Comparison of ENCODE assay signal across 9 cellular contexts in the genomic region with DNA sequence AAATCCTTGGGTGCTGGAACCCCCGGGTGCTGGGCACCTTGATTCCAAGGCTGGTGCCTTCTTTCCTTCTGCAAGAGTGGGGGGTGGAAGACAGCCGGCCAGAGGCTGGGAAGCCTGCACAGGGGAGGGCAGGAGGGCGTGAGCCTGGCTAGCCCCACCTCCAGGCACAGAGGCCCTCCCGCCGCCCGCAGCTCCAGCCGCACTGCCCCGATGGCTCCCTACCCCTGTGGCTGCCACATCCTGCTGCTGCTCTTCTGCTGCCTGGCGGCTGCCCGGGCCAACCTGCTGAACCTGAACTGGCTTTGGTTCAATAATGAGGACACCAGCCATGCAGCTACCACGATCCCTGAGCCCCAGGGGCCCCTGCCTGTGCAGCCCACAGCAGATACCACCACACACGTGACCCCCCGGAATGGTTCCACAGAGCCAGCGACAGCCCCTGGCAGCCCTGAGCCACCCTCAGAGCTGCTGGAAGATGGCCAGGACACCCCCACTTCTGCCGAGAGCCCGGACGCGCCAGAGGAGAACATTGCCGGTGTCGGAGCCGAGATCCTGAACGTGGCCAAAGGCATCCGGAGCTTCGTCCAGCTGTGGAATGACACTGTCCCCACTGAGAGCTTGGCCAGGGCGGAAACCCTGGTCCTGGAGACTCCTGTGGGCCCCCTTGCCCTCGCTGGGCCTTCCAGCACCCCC. TPM values are rescaled to one million over a fixed set of nuclear protein-coding genes. Genes with fewer than 3 reads are reported as not detected.
DNase-seq lines count a peak whose midpoint lies in the region; ATAC-seq and TF ChIP-seq lines count a peak whose summit lies in the region.
"Had no signal": no experiment of that assay in that cellular context is flagged by ENCODE, and none has a peak within 500 bp of the region (broad histone marks: within the 10 kb centered on the region; RNA-seq: fewer than 3 reads in every experiment).

No MANE protein-coding gene starts in this region.

- intact Hi-C loops in breast epithelium (cut with DNase I; ENCODE audit: low total_unique reads) = no loop called here
- intact Hi-C loops in activated CD4-positive, alpha-beta T cell treated with anti-CD3 and anti-CD28 coated beads, Interleukin-2, amount 10 ng/mL, durations not matched to agents 24 days and 14 days (cut with micrococcal nuclease) = no loop called here

- no peaks in the 10 kb centered on the region for H3K27me3 Mint-ChIP-seq in activated CD8-positive, alpha-beta memory T cell treated with anti-CD3 and anti-CD28 coated beads, Interleukin-2, amount 10 ng/mL, durations not matched to agents 7 days and 5 days
- no peaks in the 10 kb centered on the region for H3K27me3 Mint-ChIP-seq in activated CD4-positive, alpha-beta T cell treated with anti-CD3 and anti-CD28 coated beads, Interleukin-2, amount 10 ng/mL, durations not matched to agents 24 days and 14 days
- peaks cover 2% of the 10 kb centered on the region for H3K27me3 Mint-ChIP-seq in endothelial cell (ENCODE audit: unreplicated experiment)
- H3K27me3 Mint-ChIP-seq: CD4-positive, alpha-beta memory T cell had no signal

- no peak overlapping the region for H3K27ac Mint-ChIP-seq in activated CD8-positive, alpha-beta memory T cell treated with anti-CD3 and anti-CD28 coated beads, Interleukin-2, amount 10 ng/mL, durations not matched to agents 7 days and 5 days
- no peak overlapping the region for H3K27ac Mint-ChIP-seq in activated CD4-positive, alpha-beta T cell treated with anti-CD3 and anti-CD28 coated beads, Interleukin-2, amount 10 ng/mL, durations not matched to agents 24 days and 14 days
- no peak overlapping the region for H3K27ac Mint-ChIP-seq in endothelial cell (ENCODE audit: unreplicated experiment)
- H3K27ac Mint-ChIP-seq: CD4-positive, alpha-beta memory T cell had no signal

- no peak for TF ChIP-seq CTCF in breast epithelium (IDR thresholded peaks at IDR 0.05)
- TF ChIP-seq CTCF in liver (IDR thresholded peaks at IDR 0.05; ENCODE audit: low read depth, low read length, missing input control) = no peak
- no peak for TF ChIP-seq CTCF in endothelial cell (IDR thresholded peaks at IDR 0.05; ENCODE audit: unreplicated experiment)

- peaks cover 10% of the 10 kb centered on the region for H3K9me3 Mint-ChIP-seq in activated CD8-positive, alpha-beta memory T cell treated with anti-CD3 and anti-CD28 coated beads, Interleukin-2, amount 10 ng/mL, durations not matched to agents 7 days and 5 days (ENCODE audit: low read depth)
- H3K9me3 Mint-ChIP-seq in activated CD4-positive, alpha-beta T cell treated with anti-CD3 and anti-CD28 coated beads, Interleukin-2, amount 10 ng/mL, durations not matched to agents 24 days and 14 days = peaks cover 10% of the 10 kb centered on the region
- no peaks in the 10 kb centered on the region for H3K9me3 Mint-ChIP-seq in endothelial cell (ENCODE audit: unreplicated experiment)

- H3K4me1 ChIP-seq in breast epithelium (peaks cover 6 to 19% of the 10 kb centered on the region in 2 donors), liver (ENCODE audit: control insufficient read depth in 4 of 4, insufficient read depth in 4 of 4, low read length in 3 of 4) (peaks cover 29 to 74% (median 61%) of the 10 kb centered on the region in 4 donors)

- CTCF ChIA-PET in activated CD8-positive, alpha-beta memory T cell treated with anti-CD3 and anti-CD28 coated beads, Interleukin-2, amount 10 ng/mL, durations not matched to agents 7 days and 5 days (lab: Charles Lee) = interaction anchor here (1.1 kb wide), 1 partner anchor 16 kb away, joined by 3 read pairs; no protein-coding TSS in a partner anchor

- peak in 1 of 2 donors; percentile 23 for TF ChIP-seq RAD21 in liver (IDR thresholded peaks at IDR 0.05)

- peak; percentile 45 for ATAC-seq in activated CD8-positive, alpha-beta memory T cell treated with anti-CD3 and anti-CD28 coated beads, Interleukin-2, amount 10 ng/mL, durations not matched to agents 7 days and 5 days

- no peaks in the 10 kb centered on the region for H3K36me3 Mint-ChIP-seq in activated CD8-positive, alpha-beta memory T cell treated with anti-CD3 and anti-CD28 coated beads, Interleukin-2, amount 10 ng/mL, durations not matched to agents 7 days and 5 days
- H3K36me3 Mint-ChIP-seq in activated CD4-positive, alpha-beta T cell treated with anti-CD3 and anti-CD28 coated beads, Interleukin-2, amount 10 ng/mL, durations not matched to agents 24 days and 14 days (ENCODE audit: low read depth) = no peaks in the 10 kb centered on the region
- H3K36me3 Mint-ChIP-seq in endothelial cell (ENCODE audit: low read depth, unreplicated experiment) = no peaks in the 10 kb centered on the region
- H3K36me3 Mint-ChIP-seq: CD4-positive, alpha-beta memory T cell had no signal

- no peak for TF ChIP-seq POLR2A in breast epithelium (IDR thresholded peaks at IDR 0.05)

- peak overlapping the region; percentile 68 to 83 for H3K9ac ChIP-seq in liver (ENCODE audit: low read depth in 1 of 2, low read length in 2 of 2)

- no peak for DNase-seq in activated CD8-positive, alpha-beta memory T cell treated with anti-CD3 and anti-CD28 coated beads, Interleukin-2, amount 10 ng/mL, durations not matched to agents 7 days and 5 days
- no peak for DNase-seq in activated CD8-positive, alpha-beta memory T cell treated with anti-CD3 and anti-CD28 coated beads for 24 hours
- DNase-seq in breast epithelium (ENCODE audit: low spot score in 2 of 2) (peak; percentile 70 to 77), amniotic stem cell (lab: John Stamatoyannopoulos, UW) (no peak), endothelial cell (ENCODE audit: low spot score) (no peak)
- no peak for DNase-seq in activated CD4-positive, alpha-beta T cell treated with anti-CD3 and anti-CD28 coated beads, Interleukin-2, amount 10 ng/mL, durations not matched to agents 24 days and 14 days
- no peak for DNase-seq in stimulated activated naive CD4-positive, alpha-beta T cell (lab: John Stamatoyannopoulos, UW)

- no peaks in the 10 kb centered on the region for H3K9me3 ChIP-seq in breast epithelium
- H3K9me3 ChIP-seq in liver (ENCODE audit: control insufficient read depth in 4 of 4, low read length in 3 of 4) = no peaks in the 10 kb centered on the region

- H3K4me3 Mint-ChIP-seq in activated CD8-positive, alpha-beta memory T cell treated with anti-CD3 and anti-CD28 coated beads, Interleukin-2, amount 10 ng/mL, durations not matched to agents 7 days and 5 days = no peak overlapping the region
- no peak overlapping the region for H3K4me3 Mint-ChIP-seq in activated CD4-positive, alpha-beta T cell treated with anti-CD3 and anti-CD28 coated beads, Interleukin-2, amount 10 ng/mL, durations not matched to agents 24 days and 14 days
- no peak overlapping the region for H3K4me3 Mint-ChIP-seq in endothelial cell (ENCODE audit: unreplicated experiment)
- H3K4me3 Mint-ChIP-seq: CD4-positive, alpha-beta memory T cell had no signal

- H3K4me3 ChIP-seq in breast epithelium (peak overlapping the region; percentile 29 to 66 (median 45)), liver (ENCODE audit: low read depth in 1 of 3, low read length in 3 of 3) (peak overlapping the region; percentile 84 to 92 (median 90))

- peak overlapping the region; percentile 81 to 82 for H3K27ac ChIP-seq in breast epithelium
- peak overlapping the region; percentile 64 to 77 for H3K27ac ChIP-seq in liver (ENCODE audit: low read depth in 1 of 2, low read length in 2 of 2)

- 22% methylated on average over 26 of the region's 26 CpGs for WGBS in liver

- no peaks in the 10 kb centered on the region for H3K27me3 ChIP-seq in breast epithelium
- no peaks in the 10 kb centered on the region for H3K27me3 ChIP-seq in liver (ENCODE audit: control insufficient read depth in 4 of 4, insufficient read depth in 4 of 4, low read length in 3 of 4)

- H3K4me1 Mint-ChIP-seq in activated CD8-positive, alpha-beta memory T cell treated with anti-CD3 and anti-CD28 coated beads, Interleukin-2, amount 10 ng/mL, durations not matched to agents 7 days and 5 days = no peaks in the 10 kb centered on the region
- H3K4me1 Mint-ChIP-seq in activated CD4-positive, alpha-beta T cell treated with anti-CD3 and anti-CD28 coated beads, Interleukin-2, amount 10 ng/mL, durations not matched to agents 24 days and 14 days = no peaks in the 10 kb centered on the region
- H3K4me1 Mint-ChIP-seq in endothelial cell (ENCODE audit: unreplicated experiment) = no peaks in the 10 kb centered on the region

- H3K36me3 ChIP-seq in breast epithelium = no peaks in the 10 kb centered on the region
- peaks cover 0 to 1% (median 0%) of the 10 kb centered on the region in 4 donors for H3K36me3 ChIP-seq in liver (ENCODE audit: control insufficient read depth in 4 of 4, insufficient read depth in 3 of 4, low read depth in 1 of 4, low read length in 3 of 4)

TF ChIP-seq in liver, 16 proteins besides CTCF, POLR2A, EP300 and RAD21 (continues in another document):
- peak; percentile 34 to 78 for TF ChIP-seq RXRA (IDR thresholded peaks at IDR 0.05)
- no peak for TF ChIP-seq NR2F2 (IDR thresholded peaks at IDR 0.05)
- peak; percentile 38 for TF ChIP-seq SP1 (IDR thresholded peaks at IDR 0.05)
- peak; percentile 36 to 60 for TF ChIP-seq HNF4A (conservative IDR thresholded peaks at IDR 0.05)
- no peak for TF ChIP-seq HNF4G (IDR thresholded peaks at IDR 0.05)
- TF ChIP-seq FOXA1 (IDR thresholded peaks at IDR 0.05) = no peak
- no peak for TF ChIP-seq MAX (IDR thresholded peaks at IDR 0.05)
- peak in 1 of 2 donors; percentile 53 for TF ChIP-seq JUND (IDR thresholded peaks at IDR 0.05)
- peak in 1 of 2 donors; percentile 21 for TF ChIP-seq EGR1 (IDR thresholded peaks at IDR 0.05; ENCODE audit: low read depth in 2 of 2)
- TF ChIP-seq YY1 (IDR thresholded peaks at IDR 0.05) = peak; percentile 90
- no peak for TF ChIP-seq GABPA (IDR thresholded peaks at IDR 0.05 in 1 of 2, conservative IDR thresholded peaks at IDR 0.05 in 1 of 2)

RNA-seq across cellular contexts. Expression of gene COL18A1, which starts 50.5 kb away (rescaled TPM):
- total RNA-seq in activated CD8-positive, alpha-beta memory T cell treated with anti-CD3 and anti-CD28 coated beads, Interleukin-2, amount 10 ng/mL, durations not matched to agents 7 days and 5 days = 1 to 10 TPM; 5.2 to 7.3 TPM
- total RNA-seq in breast epithelium (10 to 100 TPM; 48.3 to 62.9 (median 55.8) TPM), liver (100 to 1,000 TPM; 209 to 308 TPM), endothelial cell (ENCODE audit: unreplicated experiment) (61.1 TPM)
- 100 to 1,000 TPM in 1 of 2 donors, 10 to 100 TPM in 1; 44.9 to 255 TPM for polyA plus RNA-seq in liver
- total RNA-seq in activated CD4-positive, alpha-beta T cell treated with anti-CD3 and anti-CD28 coated beads, Interleukin-2, amount 10 ng/mL, durations not matched to agents 24 days and 14 days = 3.1 and 3.2 TPM in 2 replicates

Comparison
In these comparisons a context has a peak if more than half of its experiments do, and no peak if none do; other contexts are left out.
1. DNase-seq: peak in breast epithelium (2 of 2); none in activated CD8-positive, alpha-beta memory T cell treated with anti-CD3 and anti-CD28 coated beads, Interleukin-2, amount 10 ng/mL, durations not matched to agents 7 days and 5 days (single experiment), activated CD8-positive, alpha-beta memory T cell treated with anti-CD3 and anti-CD28 coated beads for 24 hours (single experiment), amniotic stem cell (single experiment), activated CD4-positive, alpha-beta T cell treated with anti-CD3 and anti-CD28 coated beads, Interleukin-2, amount 10 ng/mL, durations not matched to agents 24 days and 14 days (single experiment), endothelial cell (single experiment) and stimulated activated naive CD4-positive, alpha-beta T cell (0 of 6).